ENCODE assay signal across 16 cellular contexts in the genomic region with DNA sequence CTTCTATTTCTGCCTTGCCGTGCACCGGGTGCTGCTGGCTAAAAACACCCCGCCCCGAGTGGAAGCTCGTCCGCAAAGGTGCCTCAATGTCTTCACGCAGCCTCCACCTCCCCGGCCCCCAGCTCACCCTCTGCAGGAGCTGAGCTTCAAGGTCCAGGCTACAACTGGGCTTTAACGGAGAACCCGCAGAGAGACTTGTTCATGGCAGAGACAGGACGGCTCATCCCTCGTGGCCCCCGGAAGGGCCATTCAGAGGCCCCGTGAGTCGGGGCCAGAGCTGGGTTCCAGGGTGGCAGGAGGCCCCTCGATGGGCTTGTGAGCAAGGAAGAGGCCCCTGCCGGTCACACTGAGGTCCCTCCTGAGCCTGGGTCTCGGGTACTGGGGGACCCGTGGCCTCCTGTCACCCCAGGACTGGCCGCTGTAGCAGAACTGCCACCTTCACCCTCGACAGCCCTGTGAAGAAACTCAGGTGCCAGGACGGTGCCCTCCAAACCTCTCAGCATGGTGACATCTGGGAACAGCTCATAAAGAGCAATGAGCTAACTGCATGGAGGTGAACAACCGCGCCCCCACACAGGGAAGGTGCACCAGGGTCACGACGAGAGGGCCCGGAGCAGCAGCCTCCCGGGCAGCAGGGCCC.
"Had no signal": no experiment of that assay in that cellular context is flagged by ENCODE, and none has a peak within 500 bp of the region (broad histone marks: within the 10 kb centered on the region; RNA-seq: fewer than 3 reads in every experiment).

No MANE protein-coding gene starts in this region.

- H3K36me3 Mint-ChIP-seq: activated naive CD8-positive, alpha-beta T cell had no signal

- ATAC-seq: left lung, psoas muscle, sciatic nerve had no signal

- H3K9me3 ChIP-seq: esophagus muscularis mucosa, left lung, psoas muscle, vagina had no signal

- H2AFZ ChIP-seq: hepatocyte had no signal

- H3K27me3 ChIP-seq: esophagus muscularis mucosa, hepatocyte, left lung, vagina had no signal

- H3K27me3 Mint-ChIP-seq: activated naive CD8-positive, alpha-beta T cell had no signal

- H3K4me3 ChIP-seq: esophagus muscularis mucosa, hepatocyte, left lung, psoas muscle, vagina had no signal

- H3K4me3 Mint-ChIP-seq: activated naive CD8-positive, alpha-beta T cell; nephron progenitor cell had no signal

- H3K27ac ChIP-seq: esophagus muscularis mucosa, hepatocyte, left lung, psoas muscle, vagina had no signal

- H3K4me1 Mint-ChIP-seq: nephron progenitor cell had no signal

- H3K27ac Mint-ChIP-seq: activated naive CD8-positive, alpha-beta T cell; nephron progenitor cell had no signal

- DNase-seq: activated CD4-positive, CD25-positive, alpha-beta regulatory T cell; activated gamma-delta T cell treated with Interleukin-2 at 50 U/mL for 16 hours; activated T-cell treated with anti-CD3 and anti-CD28 coated beads, Interleukin-2, amount 50 U/mL, for 48 hours; amniotic stem cell; caudate nucleus; mesendoderm; nephron progenitor cell; stimulated activated CD4-positive, alpha-beta T cell treated with anti-CD3 and anti-CD28 coated beads, Interleukin-1b, Interleukin-23, amount 100 ng/mL, for 48 hours; SW 1271 had no signal

- H3K4me2 ChIP-seq: hepatocyte had no signal
